In genomic region chr11:73661035-73661628, GRCh38 we compare ENCODE assay signal across 8 cellular contexts. TPM values are rescaled to one million over a fixed set of nuclear protein-coding genes. Genes with fewer than 3 reads are reported as not detected.
A peak's percentile ranks its signal among the peaks of the same experiment; 100 is the strongest.
DNase-seq lines count a peak whose midpoint lies in the region; ATAC-seq and TF ChIP-seq lines count a peak whose summit lies in the region.

No MANE protein-coding gene starts in this region.

- peak; percentile 99 for TF ChIP-seq CTCF in OCI-LY1 (IDR thresholded peaks at IDR 0.05; ENCODE audit: low read length)
- TF ChIP-seq CTCF in mucosa of descending colon (IDR thresholded peaks at IDR 0.05) = peak; percentile 94

- H3K27ac ChIP-seq in OCI-LY1 (ENCODE audit: low read depth, low read length, poor library complexity, severe bottlenecking) = no peak overlapping the region

- H3K9me3 ChIP-seq in OCI-LY1 (ENCODE audit: low read length) (no peaks in the 10 kb centered on the region), mucosa of descending colon (no peaks in the 10 kb centered on the region)

- ATAC-seq in mucosa of descending colon = peak; percentile 97

- H2AFZ ChIP-seq in OCI-LY1 (ENCODE audit: low read length) = no peak overlapping the region

- peaks cover 9% of the 10 kb centered on the region for H3K4me1 ChIP-seq in OCI-LY1 (ENCODE audit: insufficient read depth, low read length, severe bottlenecking)
- peaks cover 10% of the 10 kb centered on the region for H3K4me1 ChIP-seq in mucosa of descending colon (ENCODE audit: low read depth)

- H3K4me3 ChIP-seq in OCI-LY1 (ENCODE audit: low read depth, low read length, poor library complexity, severe bottlenecking) (peak overlapping the region; percentile 54), mucosa of descending colon (no peak overlapping the region)

- H3K79me2 ChIP-seq in OCI-LY1 (ENCODE audit: insufficient read depth, low read length) = no peaks in the 10 kb centered on the region

- no peak for TF ChIP-seq POLR2A in erythroblast (IDR thresholded peaks at IDR 0.05; ENCODE audit: low read length)

- intact Hi-C loops in mucosa of descending colon (cut with DNase I, micrococcal nuclease) = loop anchor here in 1 of 2 donors (5.0 kb wide), 1 partner anchor 34 kb away; no protein-coding TSS in a partner anchor

- peak overlapping the region; percentile 80 for H3K4me2 ChIP-seq in OCI-LY1 (ENCODE audit: low read length)

- H3K9me2 ChIP-seq in OCI-LY1 (ENCODE audit: low read depth, low read length) = no peaks in the 10 kb centered on the region

- DNase-seq in NCI-H1417 (lab: John Stamatoyannopoulos, UW) = peak in 2 of 3 experiments; percentile 20 to 82
- no peak for DNase-seq in NCI-H1417 treated with DMSO at 0.1 percent for 48 hours (lab: John Stamatoyannopoulos, UW)
- peak; percentile 88 for DNase-seq in HK-2 (ENCODE audit: unreplicated experiment)
- DNase-seq in activated T-cell treated with anti-CD3 and anti-CD28 coated beads for 4 hours = peak; percentile 86
- peak; percentile 72 to 87 for DNase-seq in erythroblast (lab: John Stamatoyannopoulos, UW)
- peak; percentile 87 to 95 (median 92) for DNase-seq in mucosa of descending colon
- DNase-seq in stimulated activated CD8-positive, alpha-beta memory T cell treated with anti-CD3 and anti-CD28 coated beads, Interleukin-2, amount 100 ng/mL, for 48 hours (ENCODE audit: low read depth in 2 of 2) = peak; percentile 80 to 83

- H3K36me3 ChIP-seq in OCI-LY1 (ENCODE audit: insufficient read depth, low read length) (no peaks in the 10 kb centered on the region), mucosa of descending colon (ENCODE audit: low read depth) (no peaks in the 10 kb centered on the region)

- no peaks in the 10 kb centered on the region for H3K27me3 ChIP-seq in OCI-LY1 (ENCODE audit: insufficient read depth, low read length)

- H3F3A ChIP-seq in OCI-LY1 (ENCODE audit: insufficient read depth, low read length) = no peaks in the 10 kb centered on the region

- H4K20me1 ChIP-seq in OCI-LY1 (ENCODE audit: insufficient read depth, low read length) = no peaks in the 10 kb centered on the region

- peak overlapping the region; percentile 47; the same call in 1 of the 2 replicates for H3K9ac ChIP-seq in OCI-LY1 (ENCODE audit: low read length)

RNA-seq across cellular contexts. Expression of gene PLEKHB1, which starts 14.8 kb away (rescaled TPM):
- total RNA-seq in mucosa of descending colon = 10 to 100 TPM; 11.4 to 45.2 (median 19.7) TPM
